8 cellular contexts compared by ENCODE assay signal in genomic region chr14:24145219-24145618, GRCh38. TPM values are rescaled to one million over a fixed set of nuclear protein-coding genes. Genes with fewer than 3 reads are reported as not detected.
A peak's percentile ranks its signal among the peaks of the same experiment; 100 is the strongest.
DNase-seq lines count a peak whose midpoint lies in the region; ATAC-seq and TF ChIP-seq lines count a peak whose summit lies in the region.
"Had no signal": no experiment of that assay in that cellular context is flagged by ENCODE, and none has a peak within 500 bp of the region (broad histone marks: within the 10 kb centered on the region; RNA-seq: fewer than 3 reads in every experiment).

No MANE protein-coding gene starts in this region.

- H3K9me3 ChIP-seq in HAP-1 (no peaks in the 10 kb centered on the region), gastroesophageal sphincter (no peaks in the 10 kb centered on the region), spleen (no peaks in the 10 kb centered on the region)
- H3K9me3 ChIP-seq: SJCRH30 had no signal

- H3K4me1 ChIP-seq in HAP-1 (peaks cover 11% of the 10 kb centered on the region), gastroesophageal sphincter (peaks cover 0 to 73% (median 25%) of the 10 kb centered on the region in 3 donors), spleen (peaks cover 34 to 83% (median 65%) of the 10 kb centered on the region in 6 donors)

- no peak for TF ChIP-seq CTCF in VCaP (conservative IDR thresholded peaks at IDR 0.05)
- no peak for TF ChIP-seq CTCF in gastroesophageal sphincter (IDR thresholded peaks at IDR 0.05)
- TF ChIP-seq CTCF in spleen (IDR thresholded peaks at IDR 0.05 in 8 of 11, conservative IDR thresholded peaks at IDR 0.05 in 3 of 11), result no peak

- intact Hi-C loops in spleen (cut with DNase I; ENCODE audit: low total_unique reads), result no loop called here

- no peaks in the 10 kb centered on the region for H3K27me3 ChIP-seq in HAP-1 (ENCODE audit: low read depth)
- H3K27me3 ChIP-seq in gastroesophageal sphincter, result no peaks in the 10 kb centered on the region
- H3K27me3 ChIP-seq in spleen (replicated peaks in 1 of 7), result no peaks in the 10 kb centered on the region
- H3K27me3 ChIP-seq: SJCRH30 had no signal

- no CpG with 5 or more reads among the region's 2 CpGs for WGBS in gastroesophageal sphincter (ENCODE audit: low coverage in 1 of 2), 2 donors
- WGBS in spleen, 5 donors, result 88 to 95% (median 92%) methylated on average over 2 of the region's 2 CpGs

- in situ Hi-C loops in HAP-1 (cut with MboI; ENCODE audit: low sequenced_read_pairs), result no loop called here

- no peak for TF ChIP-seq EP300 in gastroesophageal sphincter (IDR thresholded peaks at IDR 0.05)

- ATAC-seq in gastroesophageal sphincter, result no peak
- ATAC-seq in HG03342 (IDR thresholded peaks at IDR 0.05; ENCODE audit: unreplicated experiment), result no peak

- H3K4me3 ChIP-seq in HAP-1, result peak overlapping the region; percentile 94
- H3K4me3 ChIP-seq in gastroesophageal sphincter, result no peak overlapping the region
- H3K4me3 ChIP-seq in spleen, result peak overlapping the region in 5 of 8 donors; percentile 89 to 99 (median 95)

- H3K36me3 ChIP-seq in HAP-1 (replicated peaks) (peaks cover 35% of the 10 kb centered on the region), gastroesophageal sphincter (peaks cover 0 to 19% of the 10 kb centered on the region in 2 donors), spleen (peaks cover 3 to 56% (median 33%) of the 10 kb centered on the region in 6 donors)

- DNase-seq in HAP-1 (ENCODE audit: low spot score in 2 of 2) (no peak), spleen (peak; percentile 65), NCI-H510A (lab: John Stamatoyannopoulos, UW) (no peak), ecto neural progenitor cell (ENCODE audit: low spot score) (no peak)
- DNase-seq: SJCRH30 had no signal

- TF ChIP-seq POLR2A in gastroesophageal sphincter (IDR thresholded peaks at IDR 0.05), result no peak
- no peak for TF ChIP-seq POLR2A in spleen (IDR thresholded peaks at IDR 0.05)

- H3K27ac ChIP-seq in VCaP (peak overlapping the region; percentile 83), gastroesophageal sphincter (peak overlapping the region in 3 of 4 donors; percentile 15 to 91 (median 91)), spleen (peak overlapping the region; percentile 27 to 99 (median 96))

RNA-seq across cellular contexts. Expression of gene PSME2, which starts 1.2 kb away (rescaled TPM):
- total RNA-seq in gastroesophageal sphincter (10 to 100 TPM; 41.4 to 52.3 (median 42.0) TPM), spleen (100 to 1,000 TPM in 5 of 7 donors, 10 to 100 TPM in 2; 80.0 to 295 (median 189) TPM)
- 100 to 1,000 TPM; 337 to 509 (median 433) TPM for polyA plus RNA-seq in spleen

RNA-seq across cellular contexts. Expression of gene RNF31, which starts 2.1 kb away (rescaled TPM):
- total RNA-seq in gastroesophageal sphincter, result 10 to 100 TPM; 19.0 to 38.9 (median 32.0) TPM
- 100 to 1,000 TPM in 3 of 7 donors, 10 to 100 TPM in 4; 61.9 to 113 (median 96.9) TPM for total RNA-seq in spleen
- 100 to 1,000 TPM in 2 of 3 donors, 10 to 100 TPM in 1; 56.5 to 148 (median 122) TPM for polyA plus RNA-seq in spleen

RNA-seq across cellular contexts. Expression of gene EMC9, which starts 3.8 kb away (rescaled TPM):
- 10 to 100 TPM in 2 of 4 donors, 1 to 10 TPM in 2; 6.4 to 15.4 (median 10.4) TPM for total RNA-seq in gastroesophageal sphincter
- 10 to 100 TPM; 17.7 to 27.3 (median 19.9) TPM for total RNA-seq in spleen
- 10 to 100 TPM; 25.4 to 50.6 (median 48.5) TPM for polyA plus RNA-seq in spleen

RNA-seq across cellular contexts. Expression of gene PSME1, which starts 9.2 kb away (rescaled TPM):
- 100 to 1,000 TPM; 114 to 186 (median 127) TPM for total RNA-seq in gastroesophageal sphincter
- total RNA-seq in spleen, result 100 to 1,000 TPM; 157 to 303 (median 247) TPM
- polyA plus RNA-seq in spleen, result 100 to 1,000 TPM; 349 to 441 (median 364) TPM

RNA-seq across cellular contexts. Expression of gene FITM1, which starts 14.8 kb away (rescaled TPM):
- total RNA-seq in gastroesophageal sphincter (under 1 TPM in 2 of 4 donors, not detected in 2; 0.27 to 0.67 TPM), spleen (10 to 100 TPM in 2 of 7 donors, 1 to 10 TPM in 5; 3.7 to 12.9 (median 9.0) TPM)
- 1 to 10 TPM; 4.6 to 9.6 (median 8.3) TPM for polyA plus RNA-seq in spleen

Comparison
In these comparisons a context has a peak if more than half of its experiments do, and no peak if none do; other contexts are left out.
1. H3K4me3 ChIP-seq: peak in HAP-1 (single experiment) and spleen (5 of 8); none in gastroesophageal sphincter (0 of 2).
2. Peak in every context shown above with its lines, with median percentiles within 50 percentile points of each other: H3K27ac ChIP-seq.